In the genomic region with DNA sequence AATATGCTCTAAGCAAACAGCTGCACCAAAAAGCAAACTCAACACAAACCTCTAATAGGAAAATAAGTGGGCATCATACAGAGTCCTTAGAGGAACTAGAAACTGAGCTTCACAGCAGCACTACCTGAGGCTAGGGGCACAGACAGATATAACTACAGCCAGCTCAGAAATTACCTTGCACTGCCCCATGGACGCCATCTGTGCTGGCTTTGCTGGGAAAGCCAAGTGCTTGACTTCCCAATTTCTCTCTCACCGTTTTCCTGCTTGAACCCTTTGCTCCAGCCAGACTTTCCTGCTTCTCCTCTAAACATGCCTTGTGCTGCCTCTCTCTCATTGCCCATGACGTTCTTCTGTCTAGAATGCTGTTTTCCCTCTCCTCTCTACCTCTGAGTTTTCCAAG, we compare ENCODE assay signal across 32 cellular contexts. TPM values are rescaled to one million over a fixed set of nuclear protein-coding genes. Genes with fewer than 3 reads are reported as not detected.
"Had no signal": no experiment of that assay in that cellular context is flagged by ENCODE, and none has a peak within 500 bp of the region (broad histone marks: within the 10 kb centered on the region; RNA-seq: fewer than 3 reads in every experiment).

No MANE protein-coding gene starts in this region.

- DNase-seq: activated B cell treated with CpG ODN at 0.5 μM for 24 hours; activated CD4-positive, alpha-beta T cell treated with anti-CD3 and anti-CD28 coated beads for 48 hours; activated CD4-positive, alpha-beta T cell treated with anti-CD3 and anti-CD28 coated beads, Interleukin-2, amount 50 U/mL, for 1 hour; activated CD4-positive, alpha-beta T cell treated with anti-CD3 and anti-CD28 coated beads, Interleukin-2, amount 50 U/mL, for 48 hours; activated CD8-positive, alpha-beta memory T cell treated with anti-CD3 and anti-CD28 coated beads for 24 hours; activated CD8-positive, alpha-beta T cell treated with anti-CD3 and anti-CD28 coated beads for 36 hours; activated effector memory CD4-positive, alpha-beta T cell treated with Interleukin-2 at 50 U/mL for 16 hours; activated gamma-delta T cell treated with Interleukin-2 at 50 U/mL for 16 hours; activated naive CD4-positive, alpha-beta T cell treated with anti-CD3 and anti-CD28 coated beads, Interleukin-2, amount 50 U/mL, for 16 hours; activated naive CD4-positive, alpha-beta T cell treated with Interleukin-2 at 50 U/mL for 16 hours; activated T-cell treated with anti-CD3 and anti-CD28 coated beads, Interleukin-2, amount 50 U/mL, for 4 hours; amniotic stem cell; anterior cingulate cortex; brain microvascular endothelial cell; colonic mucosa; effector CD8-positive, alpha-beta T cell; esophagus squamous epithelium; foreskin melanocyte; head of caudate nucleus; T-helper 1 cell; T-helper 17 cell; T1000; WERI-Rb-1 had no signal

- ATAC-seq: activated CD4-positive, CD25-positive, alpha-beta regulatory T cell treated with anti-CD3 and anti-CD28 coated beads, Interleukin-2, amount 50 U/mL, for 24 hours; activated CD8-positive, alpha-beta T cell treated with anti-CD3 and anti-CD28 coated beads for 36 hours; activated T-cell treated with anti-CD3 and anti-CD28 coated beads, Interleukin-2, amount 50 U/mL, for 4 hours; activated T-helper 17 cell treated with anti-CD3 and anti-CD28 coated beads, Interleukin-2, amount 50 U/mL, for 72 hours; gastroesophageal sphincter; T-helper 17 cell had no signal

- FAIRE-seq: astrocyte, bronchial epithelial cell, endometrium, endothelial cell of umbilical vein had no signal

RNA-seq across cellular contexts. Expression of a gene that starts 29.3 kb away (rescaled TPM):
- total RNA-seq: activated B cell treated with CpG ODN at 0.5 μM for 24 hours; activated CD8-positive, alpha-beta T cell treated with anti-CD3 and anti-CD28 coated beads for 36 hours; activated T-cell treated with anti-CD3 and anti-CD28 coated beads, Interleukin-2, amount 50 U/mL, for 4 hours; bronchial epithelial cell; dermis microvascular lymphatic vessel endothelial cell; endothelial cell of umbilical vein; fibroblast of lung had no signal
